ENCODE assay signal across 8 cellular contexts in the genomic region with DNA sequence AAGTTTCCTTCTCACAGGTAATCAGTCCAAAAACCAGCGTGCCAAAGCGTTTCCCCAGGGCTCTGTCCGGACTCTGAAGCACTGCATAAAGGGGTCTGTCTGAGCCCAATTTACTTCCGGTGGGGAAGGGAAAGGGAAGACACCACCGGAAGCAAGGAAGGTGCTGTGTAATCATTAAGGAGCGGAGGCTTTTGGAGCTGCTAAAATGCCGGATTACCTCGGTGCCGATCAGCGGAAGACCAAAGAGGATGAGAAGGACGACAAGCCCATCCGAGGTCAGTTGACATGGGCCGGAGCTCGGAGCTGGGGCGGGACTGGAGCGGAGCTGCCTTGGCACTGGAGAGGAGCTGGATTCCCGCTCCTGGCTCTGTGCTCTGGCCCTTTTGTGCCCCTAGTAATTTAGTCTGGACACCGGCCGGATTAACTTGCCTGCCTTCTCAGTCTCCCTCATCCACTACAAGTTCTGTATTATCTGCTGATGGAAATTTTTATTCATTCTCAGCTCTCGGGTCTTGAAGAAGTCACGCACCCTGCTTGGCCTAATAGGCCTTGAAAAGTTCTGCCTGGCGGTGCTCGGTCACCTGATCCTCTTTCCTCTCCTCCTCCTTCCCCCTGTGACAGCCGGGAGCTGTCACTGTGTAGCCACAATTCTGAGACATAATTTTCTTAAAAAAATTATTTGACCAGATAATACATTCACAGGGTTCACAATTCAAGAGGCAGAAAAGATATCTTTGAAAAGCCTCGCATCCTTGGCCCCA. TPM values are rescaled to one million over a fixed set of nuclear protein-coding genes. Genes with fewer than 3 reads are reported as not detected.
DNase-seq lines count a peak whose midpoint lies in the region; ATAC-seq and TF ChIP-seq lines count a peak whose summit lies in the region.

PSMC2 (plus strand) TSS at position 137 of the 761 bp plus-strand sequence; CDS start at position 206, 69 bp downstream.

- ATAC-seq in RWPE2 (ENCODE audit: low read depth) = peak; percentile 76
- peak; percentile 65 to 71 (median 66) for ATAC-seq in natural killer cell

- no peaks in the 10 kb centered on the region for H3K27me3 Mint-ChIP-seq in activated T-helper 2 cell treated with anti-CD3 and anti-CD28 coated beads, Interferon-gamma antibody, Interleukin-2, Interleukin-4, amounts not matched to agents 10 μg/mL and 5 μg/mL and 100 μg/mL, durations not matched to agents 14 hours and 24 hours and 36 hours (ENCODE audit: low read depth)
- H3K27me3 Mint-ChIP-seq in natural killer cell (ENCODE audit: low read depth in 2 of 2) = no peaks in the 10 kb centered on the region

- H3K27ac ChIP-seq in RWPE2 (ENCODE audit: poor library complexity, severe bottlenecking) = peak within 1 kb of the TSS; percentile 57

- H3K27me3 ChIP-seq in H7 (ENCODE audit: control insufficient read depth, insufficient read depth, low read length) (no peaks in the 10 kb centered on the region), Loucy (ENCODE audit: insufficient read depth, low read length, poor library complexity, severe bottlenecking) (no peaks in the 10 kb centered on the region), RWPE2 (ENCODE audit: insufficient read depth, poor library complexity, severe bottlenecking) (no peaks in the 10 kb centered on the region)

- H3K9me3 ChIP-seq in Loucy (ENCODE audit: insufficient read depth, low read depth, low read length) (no peaks in the 10 kb centered on the region), RWPE2 (ENCODE audit: severe bottlenecking) (peaks cover 2% of the 10 kb centered on the region)

- H3F3A ChIP-seq in Loucy (ENCODE audit: low read depth) = no peaks in the 10 kb centered on the region

- peaks cover 42% of the 10 kb centered on the region for H4K20me1 ChIP-seq in Loucy (ENCODE audit: insufficient read depth, low read length, poor library complexity, severe bottlenecking)

- peaks cover 40% of the 10 kb centered on the region for H3K4me1 Mint-ChIP-seq in activated T-helper 2 cell treated with anti-CD3 and anti-CD28 coated beads, Interferon-gamma antibody, Interleukin-2, Interleukin-4, amounts not matched to agents 10 μg/mL and 5 μg/mL and 100 μg/mL, durations not matched to agents 14 hours and 24 hours and 36 hours (ENCODE audit: low read depth)
- H3K4me1 Mint-ChIP-seq in natural killer cell = peaks cover 48 to 56% of the 10 kb centered on the region in 2 donors

- peaks cover 50% of the 10 kb centered on the region for H3K4me1 ChIP-seq in Loucy (ENCODE audit: insufficient read depth, low read length, poor library complexity, severe bottlenecking)
- H3K4me1 ChIP-seq in RWPE2 (ENCODE audit: insufficient read depth, poor library complexity, severe bottlenecking) = peaks cover 30% of the 10 kb centered on the region

- peaks cover 77% of the 10 kb centered on the region for H3K79me2 ChIP-seq in Loucy (ENCODE audit: insufficient read depth, low read length)

- DNase-seq in ELF-1 (ENCODE audit: low read depth, low spot score) (peak; percentile 90), H7 (peak; percentile 76), RWPE2 (ENCODE audit: low spot score) (no peak), fibroblast of peridontal ligament (ENCODE audit: extremely low read depth) (peak; percentile 94), natural killer cell (peak; percentile 77)
- peak; percentile 78 for DNase-seq in activated T-helper 2 cell treated with anti-CD3 and anti-CD28 coated beads, Interferon-gamma antibody, Interleukin-2, Interleukin-4, amounts not matched to agents 10 μg/mL and 5 μg/mL and 100 μg/mL, durations not matched to agents 14 hours and 24 hours and 36 hours (ENCODE audit: low spot score)
- peak; percentile 64 to 87 (median 76) for DNase-seq in stimulated activated naive CD4-positive, alpha-beta T cell (lab: John Stamatoyannopoulos, UW)

- H3K27ac Mint-ChIP-seq in activated T-helper 2 cell treated with anti-CD3 and anti-CD28 coated beads, Interferon-gamma antibody, Interleukin-2, Interleukin-4, amounts not matched to agents 10 μg/mL and 5 μg/mL and 100 μg/mL, durations not matched to agents 14 hours and 24 hours and 36 hours = peak within 1 kb of the TSS; percentile 99
- H3K27ac Mint-ChIP-seq in natural killer cell = peak within 1 kb of the TSS; percentile 97 to 98

- H3K4me3 Mint-ChIP-seq in activated T-helper 2 cell treated with anti-CD3 and anti-CD28 coated beads, Interferon-gamma antibody, Interleukin-2, Interleukin-4, amounts not matched to agents 10 μg/mL and 5 μg/mL and 100 μg/mL, durations not matched to agents 14 hours and 24 hours and 36 hours (ENCODE audit: low read depth) = peak within 1 kb of the TSS; percentile 98
- H3K4me3 Mint-ChIP-seq in natural killer cell = peak within 1 kb of the TSS; percentile 96

- H2AFZ ChIP-seq in Loucy (ENCODE audit: low read length) = peak within 1 kb of the TSS; percentile 95

- intact Hi-C loops in activated T-helper 2 cell treated with anti-CD3 and anti-CD28 coated beads, Interferon-gamma antibody, Interleukin-2, Interleukin-4, amounts not matched to agents 10 μg/mL and 5 μg/mL and 100 μg/mL, durations not matched to agents 14 hours and 24 hours and 36 hours (cut with micrococcal nuclease) = loop anchor here (1.0 to 5.0 kb wide), 2 partner anchors 50 to 60 kb away; partner anchors contain the start of gene PMPCB
- intact Hi-C loops in natural killer cell (cut with micrococcal nuclease) = loop anchor here (1.0 kb wide), 1 partner anchor 50 kb away; the partner anchor contains the start of gene PMPCB

- H3K9me3 Mint-ChIP-seq in activated T-helper 2 cell treated with anti-CD3 and anti-CD28 coated beads, Interferon-gamma antibody, Interleukin-2, Interleukin-4, amounts not matched to agents 10 μg/mL and 5 μg/mL and 100 μg/mL, durations not matched to agents 14 hours and 24 hours and 36 hours = no peaks in the 10 kb centered on the region
- H3K9me3 Mint-ChIP-seq in natural killer cell = no peaks in the 10 kb centered on the region

- no peaks in the 10 kb centered on the region for H3K9me2 ChIP-seq in Loucy (replicated peaks; ENCODE audit: low read depth, low read length)

- peaks cover 43% of the 10 kb centered on the region for H3K36me3 Mint-ChIP-seq in activated T-helper 2 cell treated with anti-CD3 and anti-CD28 coated beads, Interferon-gamma antibody, Interleukin-2, Interleukin-4, amounts not matched to agents 10 μg/mL and 5 μg/mL and 100 μg/mL, durations not matched to agents 14 hours and 24 hours and 36 hours (ENCODE audit: low read depth)
- H3K36me3 Mint-ChIP-seq in natural killer cell = no peaks in the 10 kb centered on the region

- TF ChIP-seq CTCF in Loucy (conservative IDR thresholded peaks at IDR 0.05; ENCODE audit: low read length) = no peak
- no peak for TF ChIP-seq CTCF in RWPE2 (IDR thresholded peaks at IDR 0.05; ENCODE audit: poor library complexity, severe bottlenecking)
- no peak for TF ChIP-seq CTCF in natural killer cell (IDR thresholded peaks at IDR 0.05)

- peak within 1 kb of the TSS; percentile 91 for H3K4me3 ChIP-seq in H7 (ENCODE audit: insufficient read depth, low read depth, low read length)
- H3K4me3 ChIP-seq in Loucy (ENCODE audit: low read length, poor library complexity, severe bottlenecking) = peak within 1 kb of the TSS; percentile 95
- H3K4me3 ChIP-seq in RWPE2 (ENCODE audit: severe bottlenecking) = peak within 1 kb of the TSS; percentile 62

- H3K4me2 ChIP-seq in Loucy (ENCODE audit: low read depth, low read length, poor library complexity, severe bottlenecking) = peak within 1 kb of the TSS; percentile 87

- H3K36me3 ChIP-seq in H7 (replicated peaks; ENCODE audit: control insufficient read depth, insufficient read depth, low read length) = no peaks in the 10 kb centered on the region; the same call in none of the 2 replicates
- peaks cover 2% of the 10 kb centered on the region; the same call in 1 of the 2 replicates for H3K36me3 ChIP-seq in Loucy (ENCODE audit: insufficient read depth, low read length)
- peaks cover 33% of the 10 kb centered on the region for H3K36me3 ChIP-seq in RWPE2 (ENCODE audit: low read depth)

- peak within 1 kb of the TSS; percentile 85 for H3K9ac ChIP-seq in Loucy (ENCODE audit: low read depth, low read length, poor library complexity, severe bottlenecking)

RNA-seq across cellular contexts. Expression of gene PSMC2, which starts in this region (rescaled TPM):
- 138 and 151 TPM in 2 replicates for total RNA-seq in H7 (2014; rRNA removed; shearing (Covaris generic))
- total RNA-seq in activated T-helper 2 cell treated with anti-CD3 and anti-CD28 coated beads, Interferon-gamma antibody, Interleukin-2, Interleukin-4, amounts not matched to agents 10 μg/mL and 5 μg/mL and 100 μg/mL, durations not matched to agents 14 hours and 24 hours and 36 hours = 208 and 218 TPM in 2 replicates
- 10 to 100 TPM; 82.1 to 93.9 (median 88.1) TPM for total RNA-seq in natural killer cell
